1 cellular context compared by ENCODE assay signal in genomic region chr7:118312051-118312450, GRCh38.
TF ChIP-seq lines count a peak whose summit lies in the region.

No MANE protein-coding gene starts in this region.

TF ChIP-seq in H1, 55 proteins besides CTCF, POLR2A, EP300 and RAD21 (continued from another document):
- TF ChIP-seq CHD7 (IDR thresholded peaks at IDR 0.05; ENCODE audit: insufficient replicate concordance, low read length): no peak
- no peak for TF ChIP-seq KDM4A (IDR thresholded peaks at IDR 0.05; ENCODE audit: low read depth, low read length, severe bottlenecking)
- no peak for TF ChIP-seq SP2 (IDR thresholded peaks at IDR 0.05; ENCODE audit: low read length)
- TF ChIP-seq SIRT6 (IDR thresholded peaks at IDR 0.05; ENCODE audit: low read length): no peak
